In genomic region chr2:1752751-1753150, GRCh38 we compare ENCODE assay signal across 1 cellular context.
TF ChIP-seq lines count a peak whose summit lies in the region.

No MANE protein-coding gene starts in this region.

TF ChIP-seq in IMR-90, 13 proteins besides CTCF, POLR2A, EP300 and RAD21 (continued from another document):
- TF ChIP-seq ELK1 (IDR thresholded peaks at IDR 0.05; ENCODE audit: borderline replicate concordance, low read depth, low read length) (no peak), MXI1 (IDR thresholded peaks at IDR 0.05; ENCODE audit: borderline replicate concordance, low read depth, low read length) (no peak), RCOR1 (IDR thresholded peaks at IDR 0.05; ENCODE audit: insufficient replicate concordance, low read length) (no peak), BHLHE40 (IDR thresholded peaks at IDR 0.05; ENCODE audit: low read depth, low read length) (no peak), MAZ (IDR thresholded peaks at IDR 0.05; ENCODE audit: borderline replicate concordance, low read depth, low read length) (no peak), FOS (IDR thresholded peaks at IDR 0.05; ENCODE audit: low read depth, low read length) (no peak)
TF ChIP-seq in IMR-90: peak in this region for 0.
